Comparison of ENCODE assay signal across 13 cellular contexts in the genomic region with DNA sequence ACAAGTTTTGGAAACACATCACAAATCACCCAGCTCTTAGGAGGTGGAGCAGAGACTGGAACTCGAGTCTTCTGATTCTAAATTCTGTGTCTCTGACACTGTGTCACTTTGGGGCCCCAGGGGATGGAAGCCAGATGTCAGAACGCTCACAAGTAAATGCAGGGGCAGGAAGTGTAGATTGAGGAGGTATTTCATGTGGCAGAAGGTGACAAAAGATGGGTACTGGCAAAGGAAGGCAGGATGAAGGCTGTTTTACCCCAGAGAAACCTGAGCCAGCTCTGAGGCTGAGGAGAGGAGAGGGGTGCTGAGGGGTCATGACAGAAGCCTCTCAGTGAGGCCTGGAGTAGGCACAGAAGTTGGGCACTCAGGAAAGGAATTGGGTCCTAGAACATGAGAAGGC. TPM values are rescaled to one million over a fixed set of nuclear protein-coding genes. Genes with fewer than 3 reads are reported as not detected.
DNase-seq lines count a peak whose midpoint lies in the region; ATAC-seq lines count a peak whose summit lies in the region.
"Had no signal": no experiment of that assay in that cellular context is flagged by ENCODE, and none has a peak within 500 bp of the region (broad histone marks: within the 10 kb centered on the region; RNA-seq: fewer than 3 reads in every experiment).

No MANE protein-coding gene starts in this region.

- peaks cover 26 to 36% (median 31%) of the 10 kb centered on the region in 3 donors for H3K4me1 Mint-ChIP-seq in T-cell
- H3K4me1 Mint-ChIP-seq in activated T-helper 17 cell treated with anti-CD3 and anti-CD28 coated beads, Interleukin-2, amount 50 U/mL, for 72 hours, result peaks cover 20% of the 10 kb centered on the region
- peaks cover 18 to 46% (median 26%) of the 10 kb centered on the region in 7 donors for H3K4me1 Mint-ChIP-seq in naive thymus-derived CD4-positive, alpha-beta T cell

- H3K4me2 ChIP-seq in BLaER1 treated with 17β-estradiol and CSF1 and Interleukin-3, amounts not matched to agents 10 nM and 100 nM, result peak overlapping the region in 8 of 11 experiments; percentile 15 to 56 (median 40); a peak in 15 of 22 replicates

- H3K4me1 ChIP-seq in BLaER1 treated with 17β-estradiol and CSF1 and Interleukin-3, amounts not matched to agents 10 nM and 100 nM, result peaks cover 16 to 40% (median 28%) of the 10 kb centered on the region in 10 experiments
- H3K4me1 ChIP-seq in naive thymus-derived CD4-positive, alpha-beta T cell (ENCODE audit: control insufficient read depth in 2 of 2, insufficient read depth in 2 of 2, low read length in 2 of 2), result peaks cover 16 to 28% of the 10 kb centered on the region in 2 donors
- H3K4me1 ChIP-seq: lower lobe of right lung had no signal

- POLR2A ChIA-PET in T-cell (lab: Charles Lee), result interaction anchor here (0.5 to 0.8 kb wide), 3 partner anchors 10 to 691 kb away, joined by 3 read pairs; a partner anchor contains a TSS
- POLR2A ChIA-PET in naive thymus-derived CD4-positive, alpha-beta T cell (lab: Charles Lee), result interaction anchor here (0.5 to 1.2 kb wide), 4 partner anchors 8 to 285 kb away, joined by 3 to 5 read pairs (median 4); a partner anchor contains a TSS

- H3K9me3 ChIP-seq in BLaER1 treated with 17β-estradiol and CSF1 and Interleukin-3, amounts not matched to agents 10 nM and 100 nM (replicated peaks in 1 of 11), result no peaks in the 10 kb centered on the region
- no peaks in the 10 kb centered on the region for H3K9me3 ChIP-seq in naive thymus-derived CD4-positive, alpha-beta T cell (ENCODE audit: control insufficient read depth in 2 of 3, low read length in 3 of 3)
- H3K9me3 ChIP-seq: lower lobe of right lung, pancreas had no signal

- peak in 33 of 34 experiments; percentile 18 to 68 (median 46) for DNase-seq in T-cell
- DNase-seq in naive thymus-derived CD4-positive, alpha-beta T cell, result peak in 7 of 9 donors; percentile 43 to 70 (median 49)
- no peak for DNase-seq in superior temporal gyrus (ENCODE audit: extremely low spot score)
- DNase-seq in DMS79 (lab: John Stamatoyannopoulos, UW), result no peak
- DNase-seq in NCI-H2171 (lab: John Stamatoyannopoulos, UW), result no peak
- DNase-seq: cortex of kidney, lower lobe of right lung, NCI-H2107, pancreas, WERI-Rb-1 had no signal

- ATAC-seq in T-cell (replicated peaks in 1 of 4) (peak; percentile 83 to 97 (median 92)), GM21390 (IDR thresholded peaks at IDR 0.05; ENCODE audit: unreplicated experiment) (no peak)
- ATAC-seq in activated T-helper 17 cell treated with anti-CD3 and anti-CD28 coated beads, Interleukin-2, amount 50 U/mL, for 72 hours (replicated peaks), result peak; percentile 56
- peak; percentile 92 for ATAC-seq in naive thymus-derived CD4-positive, alpha-beta T cell
- ATAC-seq: lower lobe of right lung, pancreas had no signal

- peak overlapping the region in 7 of 11 experiments; percentile 15 to 52 (median 33); a peak in 11 of 22 replicates for H3K9ac ChIP-seq in BLaER1 treated with 17β-estradiol and CSF1 and Interleukin-3, amounts not matched to agents 10 nM and 100 nM

- no peaks in the 10 kb centered on the region for H4K20me1 ChIP-seq in BLaER1 treated with 17β-estradiol and CSF1 and Interleukin-3, amounts not matched to agents 10 nM and 100 nM

- H3K36me3 Mint-ChIP-seq in T-cell, result no peaks in the 10 kb centered on the region
- no peaks in the 10 kb centered on the region for H3K36me3 Mint-ChIP-seq in activated T-helper 17 cell treated with anti-CD3 and anti-CD28 coated beads, Interleukin-2, amount 50 U/mL, for 72 hours (ENCODE audit: low read depth)
- peaks cover 0 to 4% (median 0%) of the 10 kb centered on the region in 5 donors for H3K36me3 Mint-ChIP-seq in naive thymus-derived CD4-positive, alpha-beta T cell

- no peaks in the 10 kb centered on the region for H3K27me3 Mint-ChIP-seq in T-cell
- no peaks in the 10 kb centered on the region for H3K27me3 Mint-ChIP-seq in activated T-helper 17 cell treated with anti-CD3 and anti-CD28 coated beads, Interleukin-2, amount 50 U/mL, for 72 hours
- no peaks in the 10 kb centered on the region for H3K27me3 Mint-ChIP-seq in naive thymus-derived CD4-positive, alpha-beta T cell

- H3K4me3 Mint-ChIP-seq in T-cell, result peak overlapping the region in 2 of 3 donors; percentile 13 to 54
- H3K4me3 Mint-ChIP-seq in activated T-helper 17 cell treated with anti-CD3 and anti-CD28 coated beads, Interleukin-2, amount 50 U/mL, for 72 hours, result peak overlapping the region; percentile 39
- peak overlapping the region; percentile 4 to 76 (median 54) for H3K4me3 Mint-ChIP-seq in naive thymus-derived CD4-positive, alpha-beta T cell

- H3K27ac ChIP-seq in BLaER1 treated with 17β-estradiol and CSF1 and Interleukin-3, amounts not matched to agents 10 nM and 100 nM, result peak overlapping the region in 7 of 11 experiments; percentile 3 to 64 (median 19); a peak in 8 of 22 replicates
- peak overlapping the region; percentile 62 for H3K27ac ChIP-seq in naive thymus-derived CD4-positive, alpha-beta T cell (ENCODE audit: low read depth, low read length)
- H3K27ac ChIP-seq: lower lobe of right lung, pancreas, WERI-Rb-1 had no signal

- no peaks in the 10 kb centered on the region for H3K9me3 Mint-ChIP-seq in T-cell
- H3K9me3 Mint-ChIP-seq in activated T-helper 17 cell treated with anti-CD3 and anti-CD28 coated beads, Interleukin-2, amount 50 U/mL, for 72 hours, result no peaks in the 10 kb centered on the region
- H3K9me3 Mint-ChIP-seq in naive thymus-derived CD4-positive, alpha-beta T cell, result no peaks in the 10 kb centered on the region

- intact Hi-C loops in naive thymus-derived CD4-positive, alpha-beta T cell (cut with micrococcal nuclease), result no loop called here

- H3K27ac Mint-ChIP-seq in T-cell, result peak overlapping the region; percentile 96 to 97
- H3K27ac Mint-ChIP-seq in activated T-helper 17 cell treated with anti-CD3 and anti-CD28 coated beads, Interleukin-2, amount 50 U/mL, for 72 hours, result peak overlapping the region; percentile 94
- H3K27ac Mint-ChIP-seq in naive thymus-derived CD4-positive, alpha-beta T cell, result peak overlapping the region; percentile 80 to 99 (median 95)

- CTCF ChIA-PET in T-cell (lab: Charles Lee), result interaction anchor here (0.6 to 1.1 kb wide), 3 partner anchors 24 to 219 kb away, joined by 3 read pairs; no protein-coding TSS in a partner anchor
- CTCF ChIA-PET in naive thymus-derived CD4-positive, alpha-beta T cell (lab: Charles Lee), result interaction anchor here (0.6 to 1.3 kb wide), 4 partner anchors 8 to 1131 kb away, joined by 3 to 4 read pairs (median 4); no protein-coding TSS in a partner anchor

- H3K36me3 ChIP-seq in BLaER1 treated with 17β-estradiol and CSF1 and Interleukin-3, amounts not matched to agents 10 nM and 100 nM, result no peaks in the 10 kb centered on the region
- no peaks in the 10 kb centered on the region for H3K36me3 ChIP-seq in naive thymus-derived CD4-positive, alpha-beta T cell (ENCODE audit: control insufficient read depth in 2 of 3, insufficient read depth in 3 of 3, low read length in 3 of 3)
- H3K36me3 ChIP-seq: lower lobe of right lung, pancreas, WERI-Rb-1 had no signal

- no peaks in the 10 kb centered on the region for H3K27me3 ChIP-seq in BLaER1 treated with 17β-estradiol and CSF1 and Interleukin-3, amounts not matched to agents 10 nM and 100 nM
- no peaks in the 10 kb centered on the region for H3K27me3 ChIP-seq in naive thymus-derived CD4-positive, alpha-beta T cell (ENCODE audit: control insufficient read depth in 2 of 2, insufficient read depth in 2 of 2, low read length in 2 of 2)
- H3K27me3 ChIP-seq: pancreas had no signal

- no peak overlapping the region for H3K4me3 ChIP-seq in BLaER1 treated with 17β-estradiol and CSF1 and Interleukin-3, amounts not matched to agents 10 nM and 100 nM
- no peak overlapping the region for H3K4me3 ChIP-seq in naive thymus-derived CD4-positive, alpha-beta T cell (ENCODE audit: low read length)
- H3K4me3 ChIP-seq: lower lobe of right lung, pancreas had no signal

RNA-seq across cellular contexts. Expression of a gene that starts 6.0 kb away (rescaled TPM):
- 10 to 100 TPM; 19.5 to 29.8 (median 20.1) TPM for total RNA-seq in T-cell
- total RNA-seq in activated T-helper 17 cell treated with anti-CD3 and anti-CD28 coated beads, Interleukin-2, amount 50 U/mL, for 72 hours, result 10 to 100 TPM; 22.5 to 24.5 TPM
- 10 to 100 TPM; 16.5 to 30.5 (median 23.3) TPM for total RNA-seq in naive thymus-derived CD4-positive, alpha-beta T cell
- 1 to 10 TPM; 1.7 to 2.8 TPM for polyA plus RNA-seq in naive thymus-derived CD4-positive, alpha-beta T cell

RNA-seq across cellular contexts. Expression of a gene that starts 43.5 kb away (rescaled TPM):
- 100 to 1,000 TPM; 151 to 177 (median 158) TPM for total RNA-seq in T-cell
- 100 to 1,000 TPM; 156 to 157 TPM for total RNA-seq in activated T-helper 17 cell treated with anti-CD3 and anti-CD28 coated beads, Interleukin-2, amount 50 U/mL, for 72 hours
- total RNA-seq in naive thymus-derived CD4-positive, alpha-beta T cell, result 100 to 1,000 TPM; 141 to 284 (median 143) TPM
- 100 to 1,000 TPM; 202 to 252 TPM for polyA plus RNA-seq in naive thymus-derived CD4-positive, alpha-beta T cell

Comparison
In these comparisons a context has a peak if more than half of its experiments do, and no peak if none do; other contexts are left out.
1. DNase-seq: peak in T-cell (33 of 34) and naive thymus-derived CD4-positive, alpha-beta T cell (7 of 9); none in superior temporal gyrus (single experiment), DMS79 (single experiment) and NCI-H2171 (single experiment).
2. Peak in every context shown above with its lines, with median percentiles within 50 percentile points of each other: H3K27ac Mint-ChIP-seq and H3K4me3 Mint-ChIP-seq.